24 cellular contexts compared by ENCODE assay signal in genomic region chr11:68535098-68535497, GRCh38.
A peak's percentile ranks its signal among the peaks of the same experiment; 100 is the strongest.
DNase-seq lines count a peak whose midpoint lies in the region; ATAC-seq and TF ChIP-seq lines count a peak whose summit lies in the region.
"Had no signal": no experiment of that assay in that cellular context is flagged by ENCODE, and none has a peak within 500 bp of the region (broad histone marks: within the 10 kb centered on the region; RNA-seq: fewer than 3 reads in every experiment).

No MANE protein-coding gene starts in this region.

- H3K4me1 ChIP-seq in BE2C (peaks cover 8% of the 10 kb centered on the region), Caco-2 (peaks cover 21% of the 10 kb centered on the region), psoas muscle (peaks cover 71% of the 10 kb centered on the region)
- H3K4me1 ChIP-seq in CD8-positive, alpha-beta memory T cell (ENCODE audit: insufficient read depth, low read length) = no peaks in the 10 kb centered on the region

- CTCF ChIA-PET in Caco-2 (lab: Charles Lee) = no interaction called here
- CTCF ChIA-PET in CD8-positive, alpha-beta memory T cell (lab: Charles Lee) = no interaction called here

- intact Hi-C loops in Caco-2 (cut with micrococcal nuclease; ENCODE audit: unreplicated experiment) = no loop called here
- intact Hi-C loops in psoas muscle (cut with DNase I) = loop anchor here in 1 of 2 donors (5.0 to 10.0 kb wide), 2 partner anchors 33 to 70 kb away; partner anchors contain the start of gene PPP6R3

- no peak overlapping the region for H3K4me3 Mint-ChIP-seq in Caco-2 (ENCODE audit: unreplicated experiment)
- no peak overlapping the region for H3K4me3 Mint-ChIP-seq in central memory CD8-positive, alpha-beta T cell
- no peak overlapping the region for H3K4me3 Mint-ChIP-seq in CD8-positive, alpha-beta memory T cell
- H3K4me3 Mint-ChIP-seq: activated B cell treated with CpG ODN at 0.5 μM for 24 hours, nephron had no signal

- H3K4me3 ChIP-seq in BE2C (ENCODE audit: low read depth, low read length) (no peak overlapping the region), Caco-2 (ENCODE audit: low read depth, low read length) (no peak overlapping the region), psoas muscle (no peak overlapping the region)
- H3K4me3 ChIP-seq in CD8-positive, alpha-beta memory T cell (ENCODE audit: low read length) = no peak overlapping the region
- H3K4me3 ChIP-seq: dorsolateral prefrontal cortex, hepatocyte, pancreas, right atrium auricular region, spleen, tibial nerve had no signal

- TF ChIP-seq CTCF in BE2C (IDR thresholded peaks at IDR 0.05; ENCODE audit: low read depth, low read length) (peak; percentile 42), Caco-2 (IDR thresholded peaks at IDR 0.05; ENCODE audit: insufficient read depth in 1 of 2, low read depth in 1 of 2, low read length in 1 of 2, severe bottlenecking in 1 of 2, unreplicated experiment in 1 of 2) (no peak), psoas muscle (IDR thresholded peaks at IDR 0.05) (no peak)

- H3K36me3 Mint-ChIP-seq in Caco-2 (ENCODE audit: insufficient read depth, unreplicated experiment) = peaks cover 72% of the 10 kb centered on the region
- H3K36me3 Mint-ChIP-seq in central memory CD8-positive, alpha-beta T cell (ENCODE audit: insufficient read depth) = peaks cover 34% of the 10 kb centered on the region
- peaks cover 13 to 80% (median 15%) of the 10 kb centered on the region in 3 donors for H3K36me3 Mint-ChIP-seq in CD8-positive, alpha-beta memory T cell

- BruUV-seq in Caco-2 (replicated peaks; lab: Mats Ljungman, UMichigan) = no TSS peak

- DNase-seq in BE2C = peak; percentile 77
- DNase-seq in Caco-2 = no peak
- DNase-seq in central memory CD8-positive, alpha-beta T cell (ENCODE audit: low spot score in 2 of 2) = no peak
- DNase-seq in psoas muscle = no peak
- DNase-seq in CD8-positive, alpha-beta memory T cell = no peak
- no peak for DNase-seq in stimulated activated naive CD4-positive, alpha-beta T cell treated with Interleukin-2 at 50 U/mL for 16 hours (lab: John Stamatoyannopoulos, UW)
- DNase-seq in NCI-H1694 treated with DMSO at 0.1 percent for 48 hours (lab: John Stamatoyannopoulos, UW) = no peak
- DNase-seq: activated B cell treated with CpG ODN at 0.5 μM for 24 hours; activated naive CD4-positive, alpha-beta T cell treated with Interleukin-2 at 50 U/mL for 16 hours; amniotic stem cell; dorsolateral prefrontal cortex; NCI-H1436 treated with DMSO at 0.1 percent for 48 hours; NCI-H774; pancreas; SHP77 treated with DMSO at 0.1 percent for 48 hours; spleen; stimulated activated CD4-positive, alpha-beta T cell treated with anti-CD3 and anti-CD28 coated beads, Interleukin-2, amount 100 ng/mL, for 24 hours; T1000 had no signal

- peak overlapping the region; percentile 16 for H3K27ac Mint-ChIP-seq in Caco-2 (ENCODE audit: unreplicated experiment)
- peak overlapping the region; percentile 63 for H3K27ac Mint-ChIP-seq in central memory CD8-positive, alpha-beta T cell (ENCODE audit: low read depth)
- peak overlapping the region in 3 of 8 donors; percentile 6 to 17 (median 15) for H3K27ac Mint-ChIP-seq in CD8-positive, alpha-beta memory T cell
- H3K27ac Mint-ChIP-seq: activated B cell treated with CpG ODN at 0.5 μM for 24 hours had no signal

- H3K27me3 Mint-ChIP-seq in Caco-2 (ENCODE audit: insufficient read depth, unreplicated experiment) = no peaks in the 10 kb centered on the region
- no peaks in the 10 kb centered on the region for H3K27me3 Mint-ChIP-seq in central memory CD8-positive, alpha-beta T cell
- no peaks in the 10 kb centered on the region for H3K27me3 Mint-ChIP-seq in CD8-positive, alpha-beta memory T cell
- H3K27me3 Mint-ChIP-seq: activated B cell treated with CpG ODN at 0.5 μM for 24 hours had no signal

- H3K9me3 ChIP-seq in BE2C (no peaks in the 10 kb centered on the region), Caco-2 (no peaks in the 10 kb centered on the region), psoas muscle (no peaks in the 10 kb centered on the region)
- H3K9me3 ChIP-seq in CD8-positive, alpha-beta memory T cell (ENCODE audit: low read length) = no peaks in the 10 kb centered on the region
- H3K9me3 ChIP-seq: pancreas, right atrium auricular region, spleen, tibial nerve had no signal

- H3K27me3 ChIP-seq in BE2C (no peaks in the 10 kb centered on the region), Caco-2 (replicated peaks; ENCODE audit: control insufficient read depth, insufficient read depth, low read length) (no peaks in the 10 kb centered on the region), psoas muscle (ENCODE audit: insufficient read depth in 3 of 3, low read length in 2 of 3) (no peaks in the 10 kb centered on the region)
- H3K27me3 ChIP-seq in CD8-positive, alpha-beta memory T cell (ENCODE audit: insufficient read depth, low read length, poor library complexity, severe bottlenecking) = no peaks in the 10 kb centered on the region
- H3K27me3 ChIP-seq: dorsolateral prefrontal cortex, hepatocyte, pancreas, right atrium auricular region, spleen, tibial nerve had no signal

- peak overlapping the region; percentile 84 for H3K27ac ChIP-seq in psoas muscle
- no peak overlapping the region for H3K27ac ChIP-seq in CD8-positive, alpha-beta memory T cell (ENCODE audit: low read depth, low read length)
- H3K27ac ChIP-seq: dorsolateral prefrontal cortex, pancreas, right atrium auricular region, spleen, tibial nerve had no signal

- H3K36me3 ChIP-seq in BE2C (peaks cover 39% of the 10 kb centered on the region), Caco-2 (ENCODE audit: control insufficient read depth, insufficient read depth, low read length) (peaks cover 11% of the 10 kb centered on the region), psoas muscle (ENCODE audit: insufficient read depth in 1 of 2, low read depth in 1 of 2) (peaks cover 3 to 20% of the 10 kb centered on the region in 2 donors)
- H3K36me3 ChIP-seq in CD8-positive, alpha-beta memory T cell (ENCODE audit: insufficient read depth, low read length) = peaks cover 21% of the 10 kb centered on the region

- POLR2A ChIA-PET in Caco-2 (lab: Charles Lee) = interaction anchor here (0.6 kb wide), 1 partner anchor 200 kb away, joined by 4 read pairs; no protein-coding TSS in a partner anchor
- POLR2A ChIA-PET in CD8-positive, alpha-beta memory T cell (lab: Charles Lee) = interaction anchor here (0.7 kb wide), 1 partner anchor 75 kb away, joined by 13 read pairs; no protein-coding TSS in a partner anchor

- ATAC-seq in central memory CD8-positive, alpha-beta T cell (replicated peaks; ENCODE audit: extremely low read depth, poor library complexity, severe bottlenecking) = no peak
- ATAC-seq in psoas muscle (peak in 3 of 4 donors; percentile 22 to 26 (median 24)), GM21423 (IDR thresholded peaks at IDR 0.05; ENCODE audit: unreplicated experiment) (no peak)
- ATAC-seq: HCT116 had no signal

- 71 to 87% (median 76%) methylated on average over 8 of the region's 8 CpGs for WGBS in psoas muscle, 3 donors

- H3K9me3 Mint-ChIP-seq in Caco-2 (ENCODE audit: unreplicated experiment) = no peaks in the 10 kb centered on the region
- no peaks in the 10 kb centered on the region for H3K9me3 Mint-ChIP-seq in central memory CD8-positive, alpha-beta T cell
- no peaks in the 10 kb centered on the region for H3K9me3 Mint-ChIP-seq in CD8-positive, alpha-beta memory T cell
- H3K9me3 Mint-ChIP-seq: activated B cell treated with CpG ODN at 0.5 μM for 24 hours, nephron had no signal

- H3K4me1 Mint-ChIP-seq in Caco-2 (ENCODE audit: low read depth, unreplicated experiment) = peaks cover 26% of the 10 kb centered on the region
- peaks cover 71% of the 10 kb centered on the region for H3K4me1 Mint-ChIP-seq in central memory CD8-positive, alpha-beta T cell
- H3K4me1 Mint-ChIP-seq in CD8-positive, alpha-beta memory T cell = peaks cover 68 to 89% (median 77%) of the 10 kb centered on the region in 3 donors

Comparison
In these comparisons a context has a peak if more than half of its experiments do, and no peak if none do; other contexts are left out.
1. ATAC-seq: peak in psoas muscle (3 of 4); none in central memory CD8-positive, alpha-beta T cell (single experiment) and GM21423 (single experiment).